ENCODE assay signal across 19 cellular contexts in the genomic region with DNA sequence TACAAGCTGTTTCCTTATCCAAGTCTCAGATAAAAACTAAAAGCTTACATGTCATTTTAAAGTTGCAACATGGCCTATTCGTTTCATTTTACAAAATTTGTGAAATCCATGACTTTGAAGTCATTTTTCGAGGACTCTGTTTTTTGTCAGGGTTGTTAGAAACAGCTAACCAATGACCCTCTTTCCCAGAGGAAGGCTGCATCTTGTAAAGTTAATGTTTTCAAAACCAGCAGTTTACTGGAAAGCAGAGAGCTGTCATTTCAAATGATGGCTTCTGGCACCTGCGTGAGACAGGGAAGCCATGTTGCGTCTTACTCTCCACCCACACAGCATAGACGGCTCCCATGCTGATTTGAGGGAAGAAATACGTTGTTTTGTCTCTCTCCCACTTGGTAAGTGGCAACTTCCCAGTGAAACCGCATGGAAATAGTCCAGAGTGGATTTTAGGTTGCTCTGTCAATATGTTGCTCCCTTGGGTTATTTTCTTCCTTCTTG. TPM values are rescaled to one million over a fixed set of nuclear protein-coding genes. Genes with fewer than 3 reads are reported as not detected.
DNase-seq lines count a peak whose midpoint lies in the region; ATAC-seq, FAIRE-seq and TF ChIP-seq lines count a peak whose summit lies in the region.
"Had no signal": no experiment of that assay in that cellular context is flagged by ENCODE, and none has a peak within 500 bp of the region (broad histone marks: within the 10 kb centered on the region; RNA-seq: fewer than 3 reads in every experiment).

No MANE protein-coding gene starts in this region.

- intact Hi-C loops in sigmoid colon (cut with DNase I): no loop called here

- H3K4me3 ChIP-seq in SJCRH30: peak overlapping the region; percentile 48
- no peak overlapping the region for H3K4me3 ChIP-seq in sigmoid colon
- H3K4me3 ChIP-seq in GM23338: no peak overlapping the region
- H3K4me3 ChIP-seq: esophagus muscularis mucosa had no signal

- H3K27ac ChIP-seq in SJCRH30 (no peak overlapping the region), sigmoid colon (peak overlapping the region in 2 of 4 donors; percentile 45 to 54), GM23338 (ENCODE audit: low read depth) (no peak overlapping the region)

- H3K4me2 ChIP-seq in GM23338: no peak overlapping the region

- H3K36me3 ChIP-seq in SJCRH30 (no peaks in the 10 kb centered on the region), sigmoid colon (no peaks in the 10 kb centered on the region), GM23338 (ENCODE audit: insufficient read depth) (no peaks in the 10 kb centered on the region)
- H3K36me3 ChIP-seq: esophagus muscularis mucosa had no signal

- no peak overlapping the region for H2AFZ ChIP-seq in GM23338

- peak; percentile 70 for FAIRE-seq in GM12892 (lab: Jason Lieb, UNC)

- peaks cover 88 to 100% of the 10 kb centered on the region in 2 donors for H3K4me1 Mint-ChIP-seq in immature natural killer cell
- H3K4me1 Mint-ChIP-seq in GM23338: peaks cover 15% of the 10 kb centered on the region

- H3K27me3 ChIP-seq in SJCRH30: 0 out of 2 replicates have a peak, but pooled peaks cover under 1% of the 10 kb centered on the region
- H3K27me3 ChIP-seq in sigmoid colon: no peaks in the 10 kb centered on the region
- H3K27me3 ChIP-seq in GM23338 (ENCODE audit: insufficient read depth): no peaks in the 10 kb centered on the region
- H3K27me3 ChIP-seq: esophagus muscularis mucosa had no signal

- no peaks in the 10 kb centered on the region for H3K9me3 ChIP-seq in SJCRH30 (replicated peaks)
- H3K9me3 ChIP-seq in sigmoid colon: no peaks in the 10 kb centered on the region
- H3K9me3 ChIP-seq: esophagus muscularis mucosa had no signal

- POLR2A ChIA-PET in GM10248 (lab: Yijun Ruan, JAX): interaction anchor here (0.5 kb wide), 1 partner anchor 740 kb away, joined by 3 read pairs; no protein-coding TSS in a partner anchor

- no peak for TF ChIP-seq EP300 in sigmoid colon (IDR thresholded peaks at IDR 0.05)

- H3K27me3 Mint-ChIP-seq in immature natural killer cell (ENCODE audit: low read depth in 3 of 3) (peaks cover 0 to 2% (median 0%) of the 10 kb centered on the region in 3 donors), GM23338 (ENCODE audit: insufficient read depth, low read depth, poor library complexity) (peaks cover 3% of the 10 kb centered on the region)

- H3K36me3 Mint-ChIP-seq in immature natural killer cell: peaks cover 7 to 19% (median 12%) of the 10 kb centered on the region in 3 donors
- H3K36me3 Mint-ChIP-seq in GM23338 (ENCODE audit: low read depth): no peaks in the 10 kb centered on the region

- H3K27ac Mint-ChIP-seq in immature natural killer cell (peak overlapping the region; percentile 82 to 91 (median 85)), GM23338 (no peak overlapping the region)
- H3K27ac Mint-ChIP-seq: T-helper 1 cell treated with Interleukin-12 subunit alpha and Interleukin-12 subunit beta and Interleukin-4 antibody, amounts not matched to agents 30 μg/mL and 1 μg/mL, for 36 hours had no signal

- TF ChIP-seq CTCF in sigmoid colon (IDR thresholded peaks at IDR 0.05) (no peak), GM10248 (IDR thresholded peaks at IDR 0.05; ENCODE audit: control extremely low read depth, extremely low read depth, low read depth, missing control alignments) (no peak), GM23338 (conservative IDR thresholded peaks at IDR 0.05; ENCODE audit: low read depth in 2 of 2) (no peak)

- no peaks in the 10 kb centered on the region for H3K9me2 ChIP-seq in GM23338 (ENCODE audit: insufficient read depth)

- H3K4me1 ChIP-seq in SJCRH30 (no peaks in the 10 kb centered on the region), sigmoid colon (no peaks in the 10 kb centered on the region), GM23338 (ENCODE audit: insufficient read depth) (no peaks in the 10 kb centered on the region; the same call in 1 of the 2 replicates)

- H4K20me1 ChIP-seq in GM23338 (replicated peaks; ENCODE audit: insufficient read depth): no peaks in the 10 kb centered on the region

- H3K9me3 Mint-ChIP-seq in immature natural killer cell: no peaks in the 10 kb centered on the region
- H3K9me3 Mint-ChIP-seq in GM23338: no peaks in the 10 kb centered on the region

- DNase-seq in GM12892 (ENCODE audit: insufficient read length) (no peak), SJCRH30 (peak; percentile 33 to 62), immature natural killer cell (no peak), sigmoid colon (peak; percentile 71), GM10248 (ENCODE audit: extremely low spot score) (no peak), GM23338 (ENCODE audit: low spot score) (no peak)
- DNase-seq: anterior cingulate cortex; left colon; midbrain; NCI-H1105; NCI-H2107; NCI-H526; nucleus accumbens; stimulated activated naive CD8-positive, alpha-beta T cell treated with anti-CD3 and anti-CD28 coated beads, Interleukin-15, Interleukin-2, amounts not matched to agents 100 U/mL and 50 U/mL, for 24 hours; trophoblast cell had no signal

- 77 to 89% methylated on average over 7 of the region's 7 CpGs for WGBS in sigmoid colon, 2 donors

- H3K4me3 Mint-ChIP-seq in immature natural killer cell (peak overlapping the region in 4 of 5 donors; percentile 7 to 70 (median 42)), GM23338 (no peak overlapping the region)
- H3K4me3 Mint-ChIP-seq: T-helper 1 cell treated with Interleukin-12 subunit alpha and Interleukin-12 subunit beta and Interleukin-4 antibody, amounts not matched to agents 30 μg/mL and 1 μg/mL, for 36 hours had no signal

- TF ChIP-seq POLR2A in GM12892 (IDR thresholded peaks at IDR 0.05; ENCODE audit: low read depth, low read length) (no peak), sigmoid colon (IDR thresholded peaks at IDR 0.05) (no peak)

- CTCF ChIA-PET in GM10248 (lab: Yijun Ruan, JAX): interaction anchor here (0.7 to 1.9 kb wide), 7 partner anchors 11 to 737 kb away, joined by 3 to 6 read pairs (median 4); no protein-coding TSS in a partner anchor

- H3K79me2 ChIP-seq in GM23338 (replicated peaks; ENCODE audit: insufficient read depth): no peaks in the 10 kb centered on the region

- H3F3A ChIP-seq in GM23338 (replicated peaks; ENCODE audit: low read depth): no peaks in the 10 kb centered on the region

- ATAC-seq in GM18858 (IDR thresholded peaks at IDR 0.05; ENCODE audit: unreplicated experiment): no peak
- no peak for ATAC-seq in GM23338
- ATAC-seq in GM21367 (IDR thresholded peaks at IDR 0.05; ENCODE audit: unreplicated experiment): no peak
- ATAC-seq: left colon; stimulated activated naive CD8-positive, alpha-beta T cell treated with anti-CD3 and anti-CD28 coated beads, Interleukin-15, Interleukin-2, amounts not matched to agents 100 U/mL and 50 U/mL, for 24 hours had no signal

TF ChIP-seq in GM23338, 12 proteins besides CTCF, POLR2A, EP300 and RAD21 (continues in another document):
- no peak for TF ChIP-seq ZNF331 (CRISPR knock-in tag; IDR thresholded peaks at IDR 0.05; ENCODE audit: low read depth)
- no peak for TF ChIP-seq NANOG (IDR thresholded peaks at IDR 0.05; ENCODE audit: borderline replicate concordance)
- TF ChIP-seq EZH2 (IDR thresholded peaks at IDR 0.05; ENCODE audit: low read depth, unreplicated experiment): no peak
- TF ChIP-seq STAT1 (IDR thresholded peaks at IDR 0.05; ENCODE audit: unreplicated experiment): no peak
- TF ChIP-seq, protein P1, sequence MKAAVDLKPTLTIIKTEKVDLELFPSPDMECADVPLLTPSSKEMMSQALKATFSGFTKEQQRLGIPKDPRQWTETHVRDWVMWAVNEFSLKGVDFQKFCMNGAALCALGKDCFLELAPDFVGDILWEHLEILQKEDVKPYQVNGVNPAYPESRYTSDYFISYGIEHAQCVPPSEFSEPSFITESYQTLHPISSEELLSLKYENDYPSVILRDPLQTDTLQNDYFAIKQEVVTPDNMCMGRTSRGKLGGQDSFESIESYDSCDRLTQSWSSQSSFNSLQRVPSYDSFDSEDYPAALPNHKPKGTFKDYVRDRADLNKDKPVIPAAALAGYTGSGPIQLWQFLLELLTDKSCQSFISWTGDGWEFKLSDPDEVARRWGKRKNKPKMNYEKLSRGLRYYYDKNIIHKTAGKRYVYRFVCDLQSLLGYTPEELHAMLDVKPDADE (IDR thresholded peaks at IDR 0.05): no peak
- TF ChIP-seq POLR2AphosphoS5 (IDR thresholded peaks at IDR 0.05; ENCODE audit: low read depth): no peak
- TF ChIP-seq JUNB (IDR thresholded peaks at IDR 0.05; ENCODE audit: unreplicated experiment): no peak
- TF ChIP-seq CREB1 (CRISPR knock-in tag; IDR thresholded peaks at IDR 0.05; ENCODE audit: low read depth): no peak
- TF ChIP-seq, protein P2, sequence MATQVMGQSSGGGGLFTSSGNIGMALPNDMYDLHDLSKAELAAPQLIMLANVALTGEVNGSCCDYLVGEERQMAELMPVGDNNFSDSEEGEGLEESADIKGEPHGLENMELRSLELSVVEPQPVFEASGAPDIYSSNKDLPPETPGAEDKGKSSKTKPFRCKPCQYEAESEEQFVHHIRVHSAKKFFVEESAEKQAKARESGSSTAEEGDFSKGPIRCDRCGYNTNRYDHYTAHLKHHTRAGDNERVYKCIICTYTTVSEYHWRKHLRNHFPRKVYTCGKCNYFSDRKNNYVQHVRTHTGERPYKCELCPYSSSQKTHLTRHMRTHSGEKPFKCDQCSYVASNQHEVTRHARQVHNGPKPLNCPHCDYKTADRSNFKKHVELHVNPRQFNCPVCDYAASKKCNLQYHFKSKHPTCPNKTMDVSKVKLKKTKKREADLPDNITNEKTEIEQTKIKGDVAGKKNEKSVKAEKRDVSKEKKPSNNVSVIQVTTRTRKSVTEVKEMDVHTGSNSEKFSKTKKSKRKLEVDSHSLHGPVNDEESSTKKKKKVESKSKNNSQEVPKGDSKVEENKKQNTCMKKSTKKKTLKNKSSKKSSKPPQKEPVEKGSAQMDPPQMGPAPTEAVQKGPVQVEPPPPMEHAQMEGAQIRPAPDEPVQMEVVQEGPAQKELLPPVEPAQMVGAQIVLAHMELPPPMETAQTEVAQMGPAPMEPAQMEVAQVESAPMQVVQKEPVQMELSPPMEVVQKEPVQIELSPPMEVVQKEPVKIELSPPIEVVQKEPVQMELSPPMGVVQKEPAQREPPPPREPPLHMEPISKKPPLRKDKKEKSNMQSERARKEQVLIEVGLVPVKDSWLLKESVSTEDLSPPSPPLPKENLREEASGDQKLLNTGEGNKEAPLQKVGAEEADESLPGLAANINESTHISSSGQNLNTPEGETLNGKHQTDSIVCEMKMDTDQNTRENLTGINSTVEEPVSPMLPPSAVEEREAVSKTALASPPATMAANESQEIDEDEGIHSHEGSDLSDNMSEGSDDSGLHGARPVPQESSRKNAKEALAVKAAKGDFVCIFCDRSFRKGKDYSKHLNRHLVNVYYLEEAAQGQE (IDR thresholded peaks at IDR 0.05; ENCODE audit: unreplicated experiment): no peak
- TF ChIP-seq ZNF114 (CRISPR knock-in tag; IDR thresholded peaks at IDR 0.05): no peak

RNA-seq across cellular contexts. Expression of a gene that starts 50.1 kb away (rescaled TPM):
- 354 TPM for polyA plus RNA-seq in GM12892 (2012; ENCODE audit: missing spikeins)
- 204 and 249 TPM in 2 replicates for total RNA-seq in SJCRH30 (2014; rRNA removed; shearing (Covaris generic))
- polyA plus RNA-seq in immature natural killer cell (100 to 1,000 TPM in 2 of 3 donors, 10 to 100 TPM in 1; 92.1 to 162 (median 137) TPM), sigmoid colon (100 to 1,000 TPM; 108 to 152 (median 141) TPM), GM23338 (2016; fragmentation: Nextera tagmentation; extraction: Ambion mirVana) (715 and 729 TPM in 2 replicates)
- 10 to 100 TPM; 33.5 to 76.0 (median 53.7) TPM for total RNA-seq in sigmoid colon
- total RNA-seq in GM23338 (2014; rRNA removed; shearing (Covaris generic)): 150 and 184 TPM in 2 replicates

Comparison
In these comparisons a context has a peak if more than half of its experiments do, and no peak if none do; other contexts are left out.
1. DNase-seq: peak in SJCRH30 (2 of 2) and sigmoid colon (single experiment); none in GM12892 (single experiment), immature natural killer cell (0 of 3), GM10248 (single experiment) and GM23338 (single experiment).